Comparison of ENCODE assay signal across 12 cellular contexts in genomic region chr10:73814896-73815718, GRCh38. TPM values are rescaled to one million over a fixed set of nuclear protein-coding genes. Genes with fewer than 3 reads are reported as not detected.
DNase-seq lines count a peak whose midpoint lies in the region; FAIRE-seq and TF ChIP-seq lines count a peak whose summit lies in the region.
"Had no signal": no experiment of that assay in that cellular context is flagged by ENCODE, and none has a peak within 500 bp of the region (broad histone marks: within the 10 kb centered on the region; RNA-seq: fewer than 3 reads in every experiment).

No MANE protein-coding gene starts in this region.

- no peak for TF ChIP-seq POLR2A in testis (IDR thresholded peaks at IDR 0.05)

- no peaks in the 10 kb centered on the region for H3K36me3 ChIP-seq in testis (ENCODE audit: low read depth, missing control alignments)
- H3K36me3 ChIP-seq: cardiac muscle cell had no signal

- no peaks in the 10 kb centered on the region for H3K27me3 Mint-ChIP-seq in activated naive CD4-positive, alpha-beta T cell treated with anti-CD3 and anti-CD28 coated beads for 36 hours (ENCODE audit: low read depth)
- H3K27me3 Mint-ChIP-seq: activated B cell treated with CpG ODN at 0.5 μM for 24 hours had no signal

- intact Hi-C loops in activated naive CD4-positive, alpha-beta T cell treated with anti-CD3 and anti-CD28 coated beads for 36 hours (cut with micrococcal nuclease), result no loop called here
- intact Hi-C loops in testis (cut with DNase I; ENCODE audit: low total_unique reads), result no loop called here

- no peak overlapping the region for H3K4me3 ChIP-seq in epithelial cell of proximal tubule (ENCODE audit: low read depth, low read length)
- H3K4me3 ChIP-seq in testis, result no peak overlapping the region
- H3K4me3 ChIP-seq: cardiac muscle cell had no signal

- H3K36me3 Mint-ChIP-seq in activated naive CD4-positive, alpha-beta T cell treated with anti-CD3 and anti-CD28 coated beads for 36 hours (ENCODE audit: low read depth), result peaks cover 7% of the 10 kb centered on the region

- no peaks in the 10 kb centered on the region for H3K27me3 ChIP-seq in testis
- H3K27me3 ChIP-seq: cardiac muscle cell had no signal

- 84 to 88% methylated on average over 22 of the region's 22 CpGs for WGBS in testis, 2 donors

- peaks cover 5% of the 10 kb centered on the region for H3K4me1 Mint-ChIP-seq in activated naive CD4-positive, alpha-beta T cell treated with anti-CD3 and anti-CD28 coated beads for 36 hours (ENCODE audit: low read depth)

- H3K9me3 ChIP-seq in testis, result no peaks in the 10 kb centered on the region

- H3K27ac Mint-ChIP-seq in activated naive CD4-positive, alpha-beta T cell treated with anti-CD3 and anti-CD28 coated beads for 36 hours, result no peak overlapping the region
- H3K27ac Mint-ChIP-seq: activated B cell treated with CpG ODN at 0.5 μM for 24 hours had no signal

- TF ChIP-seq CTCF in epithelial cell of proximal tubule (conservative IDR thresholded peaks at IDR 0.05; ENCODE audit: low read depth, low read length) (peak; percentile 35), testis (IDR thresholded peaks at IDR 0.05) (peak in 1 of 3 experiments; percentile 21)

- peak; percentile 31 for DNase-seq in activated naive CD4-positive, alpha-beta T cell treated with anti-CD3 and anti-CD28 coated beads for 36 hours
- DNase-seq in activated naive CD4-positive, alpha-beta T cell treated with anti-CD3 and anti-CD28 coated beads, Interleukin-2, amount 50 U/mL, for 16 hours, result no peak
- peak; percentile 37 for DNase-seq in OCI-M1 (lab: John Stamatoyannopoulos, UW)
- no peak for DNase-seq in epithelial cell of proximal tubule (ENCODE audit: low read depth)
- DNase-seq in urothelium cell line (ENCODE audit: low spot score), result peak; percentile 54
- no peak for DNase-seq in testis
- no peak for DNase-seq in cortex of kidney (lab: John Stamatoyannopoulos, UW)
- no peak for DNase-seq in stimulated activated CD4-positive, alpha-beta T cell treated with anti-CD3 and anti-CD28 coated beads, Interleukin-2, amount 100 ng/mL, for 48 hours
- DNase-seq: activated B cell treated with CpG ODN at 0.5 μM for 24 hours; MM.1S; stimulated activated CD4-positive, alpha-beta T cell treated with anti-CD3 and anti-CD28 coated beads, Interleukin-1b, Interleukin-23, amount 100 ng/mL, for 48 hours had no signal

- H3K9me3 Mint-ChIP-seq in activated naive CD4-positive, alpha-beta T cell treated with anti-CD3 and anti-CD28 coated beads for 36 hours, result no peaks in the 10 kb centered on the region
- H3K9me3 Mint-ChIP-seq: activated B cell treated with CpG ODN at 0.5 μM for 24 hours had no signal

- no peak for FAIRE-seq in urothelium cell line (lab: Jason Lieb, UNC)

- H3K4me3 Mint-ChIP-seq in activated naive CD4-positive, alpha-beta T cell treated with anti-CD3 and anti-CD28 coated beads for 36 hours, result no peak overlapping the region
- H3K4me3 Mint-ChIP-seq: activated B cell treated with CpG ODN at 0.5 μM for 24 hours had no signal

- H3K27ac ChIP-seq in testis, result no peak overlapping the region
- H3K27ac ChIP-seq: cardiac muscle cell had no signal

- CTCF ChIA-PET in activated naive CD4-positive, alpha-beta T cell treated with anti-CD3 and anti-CD28 coated beads for 36 hours (lab: Charles Lee), result interaction anchor here (0.8 to 2.2 kb wide), 5 partner anchors 12 to 65 kb away, joined by 3 to 7 read pairs (median 3); no protein-coding TSS in a partner anchor

- H3K4me1 ChIP-seq in testis, result no peaks in the 10 kb centered on the region

RNA-seq across cellular contexts. Expression of gene NDST2, which starts 3.7 kb away (rescaled TPM):
- total RNA-seq in activated naive CD4-positive, alpha-beta T cell treated with anti-CD3 and anti-CD28 coated beads for 36 hours, result 100 to 1,000 TPM; 102 to 127 TPM
- total RNA-seq in epithelial cell of proximal tubule (10.3 and 12.3 TPM in 2 replicates), testis (10 to 100 TPM; 46.7 to 60.9 TPM)
- polyA plus RNA-seq in testis (ENCODE audit: insufficient read depth, low read depth, low replicate concordance), result 37.2 TPM

RNA-seq across cellular contexts. Expression of gene ZSWIM8, which starts 29.7 kb away (rescaled TPM):
- 10 to 100 TPM; 25.8 to 26.7 TPM for total RNA-seq in activated naive CD4-positive, alpha-beta T cell treated with anti-CD3 and anti-CD28 coated beads for 36 hours
- total RNA-seq in epithelial cell of proximal tubule, result 31.5 and 40.3 TPM in 2 replicates
- 100 to 1,000 TPM; 192 to 289 TPM for total RNA-seq in testis
- polyA plus RNA-seq in testis (ENCODE audit: insufficient read depth, low read depth, low replicate concordance), result 204 TPM

RNA-seq across cellular contexts. Expression of gene CHCHD1, which starts 33.3 kb away (rescaled TPM):
- 10 to 100 TPM; 27.4 to 28.8 TPM for total RNA-seq in activated naive CD4-positive, alpha-beta T cell treated with anti-CD3 and anti-CD28 coated beads for 36 hours
- 62.5 and 89.8 TPM in 2 replicates for total RNA-seq in epithelial cell of proximal tubule
- 10 to 100 TPM; 27.9 to 31.3 TPM for total RNA-seq in testis
- 37.4 TPM for polyA plus RNA-seq in testis (ENCODE audit: insufficient read depth, low read depth, low replicate concordance)

RNA-seq across cellular contexts. Expression of gene CAMK2G, which starts 59.2 kb away (rescaled TPM):
- 10 to 100 TPM; 22.9 to 26.3 TPM for total RNA-seq in activated naive CD4-positive, alpha-beta T cell treated with anti-CD3 and anti-CD28 coated beads for 36 hours
- total RNA-seq in epithelial cell of proximal tubule (15.2 and 17.0 TPM in 2 replicates), testis (10 to 100 TPM; 25.4 to 29.7 TPM)
- polyA plus RNA-seq in testis (ENCODE audit: insufficient read depth, low read depth, low replicate concordance), result 16.5 TPM

Comparison
In these comparisons a context has a peak if more than half of its experiments do, and no peak if none do; other contexts are left out.
1. DNase-seq: peak in activated naive CD4-positive, alpha-beta T cell treated with anti-CD3 and anti-CD28 coated beads for 36 hours (single experiment), OCI-M1 (single experiment) and urothelium cell line (single experiment); none in activated naive CD4-positive, alpha-beta T cell treated with anti-CD3 and anti-CD28 coated beads, Interleukin-2, amount 50 U/mL, for 16 hours (single experiment), epithelial cell of proximal tubule (single experiment), testis (single experiment), cortex of kidney (single experiment) and stimulated activated CD4-positive, alpha-beta T cell treated with anti-CD3 and anti-CD28 coated beads, Interleukin-2, amount 100 ng/mL, for 48 hours (0 of 2).